In the genomic region with DNA sequence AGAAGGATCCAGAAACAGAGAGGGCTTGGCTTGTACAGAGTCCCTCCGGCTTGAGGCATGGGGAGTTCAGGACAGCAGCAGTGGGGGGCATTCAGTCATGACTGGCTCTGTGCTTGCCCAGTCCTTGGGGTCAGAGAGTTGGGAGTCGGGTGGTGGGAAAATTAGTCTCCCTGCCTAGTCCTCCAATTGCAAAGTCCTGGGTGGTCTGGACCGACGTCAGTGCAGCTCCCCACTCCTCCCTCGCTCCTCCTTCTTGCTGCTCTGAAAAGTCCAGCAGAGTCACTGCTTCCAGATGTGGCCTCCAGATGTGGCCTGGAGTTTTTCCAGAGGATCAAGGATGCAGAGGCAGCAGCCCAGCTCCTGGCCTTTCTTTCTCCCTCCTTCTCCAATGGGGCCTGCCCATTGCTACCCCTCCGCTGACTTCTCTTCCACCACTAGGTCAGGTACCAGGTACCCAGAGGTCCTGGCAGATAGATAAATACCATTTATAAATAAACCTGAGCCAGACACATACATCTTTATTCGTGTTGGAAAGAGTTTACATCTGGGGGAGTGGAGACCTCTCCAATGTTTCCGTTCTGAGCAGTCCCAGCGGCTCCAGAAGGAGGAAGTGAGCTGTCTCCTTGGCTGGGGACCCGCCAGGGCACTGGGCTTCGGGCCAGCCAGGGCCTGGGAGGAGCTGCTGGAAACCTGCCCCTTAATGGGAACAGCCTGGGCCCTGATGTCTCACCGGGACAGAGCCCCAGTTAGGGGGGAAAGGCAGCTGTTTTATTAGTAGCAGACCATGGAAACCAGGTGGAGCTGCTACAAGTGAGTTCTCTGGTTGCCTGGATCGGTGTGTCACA, we compare ENCODE assay signal across 8 cellular contexts.
DNase-seq lines count a peak whose midpoint lies in the region; ATAC-seq and TF ChIP-seq lines count a peak whose summit lies in the region.

No MANE protein-coding gene starts in this region.

- ATAC-seq in HG02759 (IDR thresholded peaks at IDR 0.05; ENCODE audit: unreplicated experiment) (no peak), GM18867 (IDR thresholded peaks at IDR 0.05; ENCODE audit: unreplicated experiment) (no peak)

- H3K4me3 ChIP-seq in skeletal muscle cell (ENCODE audit: low read depth, low read length), result no peak overlapping the region

- DNase-seq in AG09319 (ENCODE audit: extremely low read depth, low read depth) (peak; percentile 79), KBM-7 (peak; percentile 89), amygdala (lab: John Stamatoyannopoulos, UW) (peak in 42 of 56 donors; percentile 11 to 73 (median 30)), hepatic stellate cell (ENCODE audit: low spot score) (peak; percentile 86), skeletal muscle cell (ENCODE audit: low read depth) (peak; percentile 97), middle frontal gyrus (ENCODE audit: extremely low spot score, low spot score) (no peak)

- in situ Hi-C loops in KBM-7 (cut with MboI; ENCODE audit: low pct_unique_long_range_greater_than_20kb, low sequenced_read_pairs), result no loop called here

- TF ChIP-seq CTCF in AG09319 (IDR thresholded peaks at IDR 0.05; ENCODE audit: low read depth, low read length), result no peak
